Comparison of ENCODE assay signal across 9 cellular contexts in genomic region chr6:159062564-159062945, GRCh38. TPM values are rescaled to one million over a fixed set of nuclear protein-coding genes. Genes with fewer than 3 reads are reported as not detected.
DNase-seq lines count a peak whose midpoint lies in the region; ATAC-seq and TF ChIP-seq lines count a peak whose summit lies in the region.
"Had no signal": no experiment of that assay in that cellular context is flagged by ENCODE, and none has a peak within 500 bp of the region (broad histone marks: within the 10 kb centered on the region; RNA-seq: fewer than 3 reads in every experiment).

No MANE protein-coding gene starts in this region.

- peak; percentile 84 for DNase-seq in GF-D8 (lab: John Stamatoyannopoulos, UW)
- peak; percentile 53 for DNase-seq in T follicular helper cell (ENCODE audit: low read depth)
- DNase-seq in ovary = no peak
- DNase-seq in SHP77 (lab: John Stamatoyannopoulos, UW) = no peak
- no peak for DNase-seq in HT-29 (ENCODE audit: low spot score)

- no peak overlapping the region for H3K27ac ChIP-seq in ovary
- H3K27ac ChIP-seq: KMS-11 had no signal

- TF ChIP-seq EP300 in ovary (IDR thresholded peaks at IDR 0.05) = no peak

- no peaks in the 10 kb centered on the region for H3K4me1 ChIP-seq in ovary (ENCODE audit: insufficient read depth)

- no peaks in the 10 kb centered on the region for H3K9me3 ChIP-seq in ovary

- H3K36me3 ChIP-seq in ovary = no peaks in the 10 kb centered on the region

- H3K27me3 ChIP-seq in ovary = no peaks in the 10 kb centered on the region

- no peak for TF ChIP-seq CTCF in ovary (IDR thresholded peaks at IDR 0.05)

- ATAC-seq in GM21619 (IDR thresholded peaks at IDR 0.05; ENCODE audit: unreplicated experiment) (peak; percentile 72), esophagus mucosa (peak; percentile 27), GM19397 (IDR thresholded peaks at IDR 0.05; ENCODE audit: unreplicated experiment) (no peak)

- TF ChIP-seq POLR2A in ovary (IDR thresholded peaks at IDR 0.05) = no peak

- no peak overlapping the region for H3K4me3 ChIP-seq in ovary

- intact Hi-C loops in ovary (cut with DNase I) = no loop called here

- WGBS in ovary, 3 donors = 87 to 95% (median 91%) methylated on average over 3 of the region's 3 CpGs

RNA-seq across cellular contexts. Expression of gene TAGAP, which starts 17.8 kb away (rescaled TPM):
- total RNA-seq in esophagus mucosa (0.92 TPM), ovary (1 to 10 TPM in 5 of 7 donors, under 1 TPM in 2; 0.58 to 2.3 (median 1.4) TPM)
- 1 to 10 TPM in 1 of 2 donors, under 1 TPM in 1; 0.65 to 5.1 TPM for polyA plus RNA-seq in ovary
- total RNA-seq in HT-29 (2014; rRNA removed; shearing (Covaris generic)) = 0.08 TPM in 1 of 2 replicates, not detected in the other

Comparison
In these comparisons a context has a peak if more than half of its experiments do, and no peak if none do; other contexts are left out.
1. DNase-seq: peak in GF-D8 (single experiment) and T follicular helper cell (single experiment); none in ovary (0 of 5), SHP77 (0 of 2) and HT-29 (single experiment).